Comparison of ENCODE assay signal across 17 cellular contexts in the genomic region with DNA sequence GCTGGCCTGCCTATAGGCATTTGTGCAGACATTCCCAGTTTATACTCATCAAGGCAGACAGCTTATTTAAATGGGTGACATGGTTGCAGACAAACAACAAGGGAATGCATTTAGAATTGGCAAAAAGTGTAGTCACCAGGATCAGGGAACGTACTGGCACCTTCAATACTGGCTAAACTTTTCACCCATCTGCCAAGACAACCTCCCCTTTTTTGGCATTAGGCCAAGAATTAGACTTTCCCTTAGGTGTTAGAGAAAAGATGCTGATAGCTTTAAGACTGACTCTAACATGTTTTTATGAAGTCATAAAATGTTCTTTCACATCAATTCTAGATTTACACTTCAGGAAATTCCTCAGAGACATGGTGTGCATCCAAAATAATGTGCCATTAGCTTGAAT.
DNase-seq lines count a peak whose midpoint lies in the region; ATAC-seq lines count a peak whose summit lies in the region.
"Had no signal": no experiment of that assay in that cellular context is flagged by ENCODE, and none has a peak within 500 bp of the region (broad histone marks: within the 10 kb centered on the region; RNA-seq: fewer than 3 reads in every experiment).

No MANE protein-coding gene starts in this region.

- no peak for ATAC-seq in HG03460 (IDR thresholded peaks at IDR 0.05; ENCODE audit: unreplicated experiment)

- peak; percentile 15 for DNase-seq in NCI-H748 (lab: John Stamatoyannopoulos, UW; ENCODE audit: unreplicated experiment)
- DNase-seq in NCI-H748 treated with DMSO at 0.1 percent for 48 hours (lab: John Stamatoyannopoulos, UW) = no peak
- peak; percentile 16 for DNase-seq in EH (ENCODE audit: low read depth)
- DNase-seq in NCI-H446 treated with DMSO at 0.1 percent for 48 hours (lab: John Stamatoyannopoulos, UW) = peak; percentile 36
- peak; percentile 41 for DNase-seq in medulla oblongata (ENCODE audit: extremely low spot score)
- no peak for DNase-seq in globus pallidus (ENCODE audit: low spot score)
- DNase-seq: Calu3; CD4-positive, CD25-positive, alpha-beta regulatory T cell; GF-D8; GOT3; NCI-H1092; NCI-H1694 treated with DMSO at 0.1 percent for 48 hours; NCI-H2107; NCI-H510A; NK-92 treated with Interleukin-12 subunit alpha and Interleukin-12 subunit beta, amount 100 ng/mL, for 24 hours; T-helper 2 cell had no signal

Comparison
In these comparisons a context has a peak if more than half of its experiments do, and no peak if none do; other contexts are left out.
1. DNase-seq: peak in NCI-H748 (single experiment), EH (single experiment), NCI-H446 treated with DMSO at 0.1 percent for 48 hours (single experiment) and medulla oblongata (single experiment); none in NCI-H748 treated with DMSO at 0.1 percent for 48 hours (single experiment) and globus pallidus (single experiment).